12 cellular contexts compared by ENCODE assay signal in the genomic region with DNA sequence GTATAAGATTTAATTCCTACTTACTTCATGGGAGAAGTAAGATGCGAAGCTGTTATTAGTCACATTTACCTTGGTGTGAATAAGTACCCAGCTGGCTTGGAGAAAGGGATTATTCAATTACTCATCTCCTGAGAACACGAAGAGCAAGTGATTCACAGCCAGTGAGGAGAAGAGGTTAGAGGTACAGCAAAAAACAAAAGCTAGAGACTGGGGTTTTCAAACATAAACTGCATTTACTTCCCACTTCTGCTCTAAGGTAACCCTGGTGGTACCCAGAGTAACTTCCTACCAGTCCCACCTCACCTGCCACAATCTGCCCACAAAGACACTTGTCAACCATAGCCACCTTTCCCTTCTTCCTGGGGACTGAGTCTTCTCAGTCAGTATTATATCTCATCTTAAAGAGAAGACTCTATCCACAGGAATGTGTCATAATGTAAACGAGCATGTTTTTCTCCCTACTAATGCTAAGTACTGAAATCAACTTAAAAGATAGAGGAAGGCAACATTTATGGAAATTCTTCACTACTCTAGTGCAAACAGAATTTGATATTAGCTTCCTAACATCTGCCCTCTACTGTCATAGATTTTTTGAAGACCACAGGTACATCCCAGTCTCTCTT. TPM values are rescaled to one million over a fixed set of nuclear protein-coding genes. Genes with fewer than 3 reads are reported as not detected.
DNase-seq lines count a peak whose midpoint lies in the region; ATAC-seq and TF ChIP-seq lines count a peak whose summit lies in the region.
"Had no signal": no experiment of that assay in that cellular context is flagged by ENCODE, and none has a peak within 500 bp of the region (broad histone marks: within the 10 kb centered on the region; RNA-seq: fewer than 3 reads in every experiment).

No MANE protein-coding gene starts in this region.

- no peak for TF ChIP-seq POLR2A in vagina (IDR thresholded peaks at IDR 0.05)

- POLR2A ChIA-PET in RWPE1 (lab: Yijun Ruan, JAX; ENCODE audit: low non-redundant PET) = no interaction called here

- H3K4me1 ChIP-seq in endodermal cell (ENCODE audit: control insufficient read depth, insufficient read depth, low read length) (no peaks in the 10 kb centered on the region), vagina (no peaks in the 10 kb centered on the region)

- CTCF ChIA-PET in RWPE1 (lab: Yijun Ruan, JAX) = interaction anchor here (0.7 to 1.0 kb wide), 3 partner anchors 58 to 753 kb away, joined by 3 to 8 read pairs (median 4); no protein-coding TSS in a partner anchor

- no peak overlapping the region for H3K27ac ChIP-seq in RWPE1
- no peak overlapping the region for H3K27ac ChIP-seq in endodermal cell (ENCODE audit: low read depth, low read length)
- no peak overlapping the region for H3K27ac ChIP-seq in vagina

- no peaks in the 10 kb centered on the region for H3K9me3 Mint-ChIP-seq in endodermal cell
- H3K9me3 Mint-ChIP-seq: CD4-positive, alpha-beta memory T cell; naive thymus-derived CD8-positive, alpha-beta T cell had no signal

- TF ChIP-seq CTCF in RWPE1 (conservative IDR thresholded peaks at IDR 0.05; ENCODE audit: low read depth) (no peak), endodermal cell (conservative IDR thresholded peaks at IDR 0.05) (peak; percentile 31), vagina (IDR thresholded peaks at IDR 0.05) (no peak)

- peaks cover 10% of the 10 kb centered on the region for H3K4me1 Mint-ChIP-seq in endodermal cell

- WGBS in endodermal cell (ENCODE audit: insufficient coverage in 1 of 2, insufficient read length in 1 of 2), 2 experiments = 54 to 77% methylated on average over 2 to 3 of the region's 3 CpGs

- no peaks in the 10 kb centered on the region for H3K36me3 Mint-ChIP-seq in endodermal cell (ENCODE audit: low read depth)
- H3K36me3 Mint-ChIP-seq: CD4-positive, alpha-beta memory T cell; naive thymus-derived CD8-positive, alpha-beta T cell had no signal

- H3K9me3 ChIP-seq in endodermal cell (ENCODE audit: control insufficient read depth, low read length) = no peaks in the 10 kb centered on the region
- no peaks in the 10 kb centered on the region for H3K9me3 ChIP-seq in vagina

- H3K36me3 ChIP-seq in endodermal cell (ENCODE audit: control insufficient read depth, insufficient read depth, low read length) = no peaks in the 10 kb centered on the region
- H3K36me3 ChIP-seq in vagina = no peaks in the 10 kb centered on the region

- H3K27me3 Mint-ChIP-seq in endodermal cell (ENCODE audit: insufficient read depth) = peaks cover 3% of the 10 kb centered on the region

- peak; percentile 28 to 31 (median 29) for DNase-seq in stimulated activated CD4-positive, alpha-beta T cell treated with anti-CD3 and anti-CD28 coated beads, Interleukin-12 subunit alpha, Interleukin-12 subunit beta, amount 100 ng/mL, for 48 hours (ENCODE audit: low read depth in 2 of 3, low spot score in 1 of 3)
- no peak for DNase-seq in stimulated activated CD4-positive, alpha-beta T cell treated with anti-CD3 and anti-CD28 coated beads, Interleukin-4, amount 100 ng/mL, for 4 hours
- peak; percentile 91 for DNase-seq in RWPE1 (ENCODE audit: low spot score)
- DNase-seq in endodermal cell = no peak
- DNase-seq in stimulated activated naive CD8-positive, alpha-beta T cell treated with anti-CD3 and anti-CD28 coated beads, Interleukin-15, Interleukin-2, amounts not matched to agents 100 U/mL and 50 U/mL, for 24 hours = peak; percentile 49
- DNase-seq in vagina (ENCODE audit: extremely low spot score in 2 of 2) = no peak
- no peak for DNase-seq in NCI-H748 treated with DMSO at 0.1 percent for 48 hours (lab: John Stamatoyannopoulos, UW)
- DNase-seq: CD4-positive, alpha-beta memory T cell; naive thymus-derived CD8-positive, alpha-beta T cell; NCI-H2107 had no signal

- no peak overlapping the region for H3K9ac ChIP-seq in endodermal cell (ENCODE audit: extremely low read depth, low read length, poor library complexity, severe bottlenecking)

- intact Hi-C loops in vagina (cut with DNase I) = no loop called here

- H3K27ac Mint-ChIP-seq in endodermal cell = no peak overlapping the region

- H3K4me3 ChIP-seq in endodermal cell (ENCODE audit: low read length) (no peak overlapping the region), vagina (no peak overlapping the region)

- no peaks in the 10 kb centered on the region for H3K27me3 ChIP-seq in endodermal cell (ENCODE audit: control insufficient read depth, insufficient read depth, low read length, poor library complexity, severe bottlenecking)
- H3K27me3 ChIP-seq in vagina = no peaks in the 10 kb centered on the region

- ATAC-seq in stimulated activated naive CD8-positive, alpha-beta T cell treated with anti-CD3 and anti-CD28 coated beads, Interleukin-15, Interleukin-2, amounts not matched to agents 100 U/mL and 50 U/mL, for 24 hours = peak; percentile 95
- ATAC-seq in GM19455 (IDR thresholded peaks at IDR 0.05; ENCODE audit: unreplicated experiment) = no peak

- H3K4me3 Mint-ChIP-seq in endodermal cell = no peak overlapping the region
- H3K4me3 Mint-ChIP-seq: CD4-positive, alpha-beta memory T cell; naive thymus-derived CD8-positive, alpha-beta T cell had no signal

RNA-seq across cellular contexts. Expression of a gene that starts 6.0 kb away (rescaled TPM):
- total RNA-seq in endodermal cell (not detected), vagina (not detected)
- not detected for polyA plus RNA-seq in endodermal cell (2013, experiment 1 of 2)
- not detected for polyA plus RNA-seq in endodermal cell (2013, experiment 2 of 2)
- total RNA-seq: cardiac septum; CD4-positive, alpha-beta memory T cell; naive thymus-derived CD8-positive, alpha-beta T cell had no signal
- polyA plus RNA-seq: naive thymus-derived CD8-positive, alpha-beta T cell had no signal

RNA-seq across cellular contexts. Expression of a gene that starts 33.8 kb away (rescaled TPM):
- total RNA-seq in endodermal cell = not detected
- polyA plus RNA-seq in endodermal cell (2013, experiment 1 of 2) = not detected
- not detected for polyA plus RNA-seq in endodermal cell (2013, experiment 2 of 2)
- total RNA-seq in vagina = not detected
- total RNA-seq: cardiac septum; CD4-positive, alpha-beta memory T cell; naive thymus-derived CD8-positive, alpha-beta T cell had no signal

Comparison
In these comparisons a context has a peak if more than half of its experiments do, and no peak if none do; other contexts are left out.
1. DNase-seq: peak in stimulated activated CD4-positive, alpha-beta T cell treated with anti-CD3 and anti-CD28 coated beads, Interleukin-12 subunit alpha, Interleukin-12 subunit beta, amount 100 ng/mL, for 48 hours (3 of 3), RWPE1 (single experiment) and stimulated activated naive CD8-positive, alpha-beta T cell treated with anti-CD3 and anti-CD28 coated beads, Interleukin-15, Interleukin-2, amounts not matched to agents 100 U/mL and 50 U/mL, for 24 hours (single experiment); none in stimulated activated CD4-positive, alpha-beta T cell treated with anti-CD3 and anti-CD28 coated beads, Interleukin-4, amount 100 ng/mL, for 4 hours (0 of 2), endodermal cell (single experiment), vagina (0 of 2) and NCI-H748 treated with DMSO at 0.1 percent for 48 hours (single experiment).